Comparison of ENCODE assay signal across 8 cellular contexts in genomic region chr5:181207214-181207959, GRCh38. TPM values are rescaled to one million over a fixed set of nuclear protein-coding genes. Genes with fewer than 3 reads are reported as not detected.
DNase-seq lines count a peak whose midpoint lies in the region; ATAC-seq and TF ChIP-seq lines count a peak whose summit lies in the region.

No MANE protein-coding gene starts in this region.

- whole genome bisulfite sequencing in esophagus, 2 donors: 0% methylated on average over 36 of the region's 36 CpGs

- peaks cover 36% of the 10 kb centered on the region for H3K4me1 Mint-ChIP-seq in activated CD8-positive, alpha-beta T cell treated with anti-CD3 and anti-CD28 coated beads for 36 hours (ENCODE audit: low read depth)
- H3K4me1 Mint-ChIP-seq in natural killer cell treated with Interleukin-12 subunit alpha and Interleukin-12 subunit beta and Interleukin-15 and Interleukin-18, amount 100 ng/mL, for 72 hours (ENCODE audit: low read depth in 2 of 2): peaks cover 35 to 36% of the 10 kb centered on the region in 2 donors

- peaks cover 7% of the 10 kb centered on the region for H3K36me3 Mint-ChIP-seq in activated CD8-positive, alpha-beta T cell treated with anti-CD3 and anti-CD28 coated beads for 36 hours (ENCODE audit: low read depth)
- peaks cover 16% of the 10 kb centered on the region for H3K36me3 Mint-ChIP-seq in natural killer cell treated with Interleukin-12 subunit alpha and Interleukin-12 subunit beta and Interleukin-15 and Interleukin-18, amount 100 ng/mL, for 72 hours

- ATAC-seq in GM18502 (IDR thresholded peaks at IDR 0.05; ENCODE audit: poor library complexity, unreplicated experiment) (peak; percentile 34), GM19397 (IDR thresholded peaks at IDR 0.05; ENCODE audit: unreplicated experiment) (no peak)
- ATAC-seq in activated CD8-positive, alpha-beta T cell treated with anti-CD3 and anti-CD28 coated beads for 36 hours: peak; percentile 62
- ATAC-seq in natural killer cell treated with Interleukin-12 subunit alpha and Interleukin-12 subunit beta and Interleukin-15 and Interleukin-18, amount 100 ng/mL, for 72 hours: peak; percentile 77

- H3K36me3 ChIP-seq in esophagus (ENCODE audit: control insufficient read depth in 2 of 2, insufficient read depth in 2 of 2, low read length in 1 of 2): no peaks in the 10 kb centered on the region

- no peaks in the 10 kb centered on the region for H3K9me3 Mint-ChIP-seq in activated CD8-positive, alpha-beta T cell treated with anti-CD3 and anti-CD28 coated beads for 36 hours
- no peaks in the 10 kb centered on the region for H3K9me3 Mint-ChIP-seq in natural killer cell treated with Interleukin-12 subunit alpha and Interleukin-12 subunit beta and Interleukin-15 and Interleukin-18, amount 100 ng/mL, for 72 hours

- intact Hi-C loops in activated CD8-positive, alpha-beta T cell treated with anti-CD3 and anti-CD28 coated beads for 36 hours (cut with micrococcal nuclease): loop anchor here (1.0 kb wide), 2 partner anchors 11 to 16 kb away; no protein-coding TSS in a partner anchor

- peak overlapping the region; percentile 92 for H3K27ac Mint-ChIP-seq in activated CD8-positive, alpha-beta T cell treated with anti-CD3 and anti-CD28 coated beads for 36 hours
- peak overlapping the region; percentile 94 to 96 for H3K27ac Mint-ChIP-seq in natural killer cell treated with Interleukin-12 subunit alpha and Interleukin-12 subunit beta and Interleukin-15 and Interleukin-18, amount 100 ng/mL, for 72 hours

- H3K4me1 ChIP-seq in esophagus (ENCODE audit: control insufficient read depth in 2 of 2, insufficient read depth in 2 of 2, low read length in 1 of 2): peaks cover 0 to 14% of the 10 kb centered on the region in 2 donors

- CTCF ChIA-PET in activated CD8-positive, alpha-beta T cell treated with anti-CD3 and anti-CD28 coated beads for 36 hours (lab: Charles Lee): interaction anchor here (1.0 to 8.4 kb wide), 10 partner anchors 9 to 53 kb away, joined by 3 to 80 read pairs (median 6); partner anchors contain the start of genes TRIM41 and TRIM52

- peak overlapping the region; percentile 47 to 86 for H3K27ac ChIP-seq in esophagus (ENCODE audit: low read depth in 2 of 2, low read length in 1 of 2)

- no peak for TF ChIP-seq CTCF in activated CD8-positive, alpha-beta T cell treated with anti-CD3 and anti-CD28 coated beads for 36 hours (IDR thresholded peaks at IDR 0.05)

- H3K9me3 ChIP-seq in esophagus (ENCODE audit: control insufficient read depth in 2 of 2, insufficient read depth in 1 of 2, low read depth in 1 of 2, low read length in 1 of 2): no peaks in the 10 kb centered on the region

- no peaks in the 10 kb centered on the region for H3K27me3 ChIP-seq in esophagus (ENCODE audit: control insufficient read depth in 1 of 2, insufficient read depth in 2 of 2, low read length in 2 of 2)

- peak overlapping the region; percentile 89 for H3K4me3 Mint-ChIP-seq in activated CD8-positive, alpha-beta T cell treated with anti-CD3 and anti-CD28 coated beads for 36 hours
- H3K4me3 Mint-ChIP-seq in natural killer cell treated with Interleukin-12 subunit alpha and Interleukin-12 subunit beta and Interleukin-15 and Interleukin-18, amount 100 ng/mL, for 72 hours: peak overlapping the region; percentile 98

- H3K27me3 Mint-ChIP-seq in activated CD8-positive, alpha-beta T cell treated with anti-CD3 and anti-CD28 coated beads for 36 hours: peaks cover 28% of the 10 kb centered on the region
- H3K27me3 Mint-ChIP-seq in natural killer cell treated with Interleukin-12 subunit alpha and Interleukin-12 subunit beta and Interleukin-15 and Interleukin-18, amount 100 ng/mL, for 72 hours: peaks cover 14 to 26% of the 10 kb centered on the region in 2 donors

- H3K4me3 ChIP-seq in esophagus (ENCODE audit: low read depth in 1 of 2, low read length in 2 of 2): peak overlapping the region; percentile 54 to 61

- POLR2A ChIA-PET in activated CD8-positive, alpha-beta T cell treated with anti-CD3 and anti-CD28 coated beads for 36 hours (lab: Charles Lee): interaction anchor here (0.6 to 8.4 kb wide), 13 partner anchors 8 to 54 kb away, joined by 3 to 159 read pairs (median 12); partner anchors contain the start of genes RACK1, TRIM41 and TRIM52

- peak; percentile 96 for DNase-seq in HS-5 (ENCODE audit: low read depth)
- DNase-seq in activated CD8-positive, alpha-beta T cell treated with anti-CD3 and anti-CD28 coated beads for 36 hours: peak; percentile 95
- DNase-seq in natural killer cell treated with Interleukin-12 subunit alpha and Interleukin-12 subunit beta and Interleukin-15 and Interleukin-18, amount 100 ng/mL, for 72 hours (ENCODE audit: low spot score): peak; percentile 80
- peak; percentile 90 for DNase-seq in superior temporal gyrus (ENCODE audit: extremely low spot score)
- DNase-seq in NCI-H2171 treated with DMSO at 0.1 percent for 48 hours (lab: John Stamatoyannopoulos, UW): no peak

RNA-seq across cellular contexts. Expression of gene TRIM7, which starts 2.4 kb away (rescaled TPM):
- total RNA-seq in activated CD8-positive, alpha-beta T cell treated with anti-CD3 and anti-CD28 coated beads for 36 hours: 1 to 10 TPM; 1.1 to 3.0 TPM
- 10 to 100 TPM; 26.9 to 33.8 TPM for polyA plus RNA-seq in esophagus
- 1 to 10 TPM in 1 of 2 donors, not detected in 1; 1.3 TPM for total RNA-seq in natural killer cell treated with Interleukin-12 subunit alpha and Interleukin-12 subunit beta and Interleukin-15 and Interleukin-18, amount 100 ng/mL, for 72 hours

RNA-seq across cellular contexts. Expression of gene TRIM41, which starts 15.7 kb away (rescaled TPM):
- 10 to 100 TPM; 30.6 to 31.5 TPM for total RNA-seq in activated CD8-positive, alpha-beta T cell treated with anti-CD3 and anti-CD28 coated beads for 36 hours
- 10 to 100 TPM; 14.2 to 19.5 TPM for polyA plus RNA-seq in esophagus
- 10 to 100 TPM; 29.5 to 50.6 TPM for total RNA-seq in natural killer cell treated with Interleukin-12 subunit alpha and Interleukin-12 subunit beta and Interleukin-15 and Interleukin-18, amount 100 ng/mL, for 72 hours

RNA-seq across cellular contexts. Expression of gene RACK1, which starts 36.3 kb away (rescaled TPM):
- 1,000 to 10,000 TPM; 2,759 to 2,801 TPM for total RNA-seq in activated CD8-positive, alpha-beta T cell treated with anti-CD3 and anti-CD28 coated beads for 36 hours
- polyA plus RNA-seq in esophagus: 1,000 to 10,000 TPM; 1,414 to 2,271 TPM
- total RNA-seq in natural killer cell treated with Interleukin-12 subunit alpha and Interleukin-12 subunit beta and Interleukin-15 and Interleukin-18, amount 100 ng/mL, for 72 hours: 1,000 to 10,000 TPM; 1,525 to 1,671 TPM

RNA-seq across cellular contexts. Expression of gene TRIM52, which starts 53.6 kb away (rescaled TPM):
- total RNA-seq in activated CD8-positive, alpha-beta T cell treated with anti-CD3 and anti-CD28 coated beads for 36 hours: 10 to 100 TPM; 13.2 to 13.8 TPM
- polyA plus RNA-seq in esophagus: 1 to 10 TPM; 3.0 to 7.6 TPM
- total RNA-seq in natural killer cell treated with Interleukin-12 subunit alpha and Interleukin-12 subunit beta and Interleukin-15 and Interleukin-18, amount 100 ng/mL, for 72 hours: 10 to 100 TPM; 22.3 to 33.2 TPM
